In the genomic region with DNA sequence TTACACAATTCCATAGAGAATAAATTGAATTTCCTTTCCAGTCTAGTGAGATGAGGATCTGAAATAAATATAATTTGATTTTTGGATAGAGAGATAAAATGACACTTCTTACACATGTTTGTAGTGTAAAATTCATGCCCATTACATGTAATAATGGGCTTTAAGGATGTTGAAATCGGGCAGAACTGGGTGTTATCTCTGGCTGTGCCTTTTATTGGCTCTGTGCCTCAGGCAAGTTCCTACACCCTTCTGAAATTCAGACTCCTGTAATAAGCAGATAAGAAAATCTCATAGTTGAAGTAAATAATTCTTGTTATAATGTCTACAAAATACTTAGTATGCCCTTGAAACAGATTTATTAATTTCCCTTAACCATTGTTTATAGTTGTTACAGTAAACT, we compare ENCODE assay signal across 22 cellular contexts.
"Had no signal": no experiment of that assay in that cellular context is flagged by ENCODE, and none has a peak within 500 bp of the region (broad histone marks: within the 10 kb centered on the region; RNA-seq: fewer than 3 reads in every experiment).

No MANE protein-coding gene starts in this region.

- H3K9me3 ChIP-seq: ascending aorta, esophagus muscularis mucosa, left ventricle myocardium inferior, pancreas, prostate gland, sigmoid colon, stomach, thyroid gland, upper lobe of right lung had no signal

- H3K27me3 ChIP-seq: ascending aorta, esophagus muscularis mucosa, pancreas, sigmoid colon, stomach, thyroid gland, upper lobe of right lung had no signal

- H3K4me1 ChIP-seq: ascending aorta, left ventricle myocardium inferior, pancreas, prostate gland, stomach, thyroid gland, upper lobe of right lung had no signal

- ATAC-seq: activated T-cell treated with anti-CD3 and anti-CD28 coated beads, Interleukin-2, amount 50 U/mL, for 72 hours; effector memory CD8-positive, alpha-beta T cell; pancreas; stimulated activated naive B cell treated with anti-CD40 and anti-IgM and Interleukin-4, amounts not matched to agents 10 μg/mL and 1 μg/mL and 100 μg/mL, for 72 hours; upper lobe of right lung had no signal

- H3K4me3 ChIP-seq: ascending aorta, esophagus muscularis mucosa, left ventricle myocardium inferior, lung, pancreas, prostate gland, sigmoid colon, stomach, thyroid gland, upper lobe of right lung had no signal

- DNase-seq: activated CD4-positive, alpha-beta T cell treated with anti-CD3 and anti-CD28 coated beads for 4 hours; activated CD4-positive, alpha-beta T cell treated with anti-CD3 and anti-CD28 coated beads, Interleukin-2, amount 50 U/mL, for 4 hours; activated naive CD4-positive, alpha-beta T cell treated with Interleukin-2 at 50 U/mL for 16 hours; activated T-cell treated with anti-CD3 and anti-CD28 coated beads for 4 hours; activated T-cell treated with anti-CD3 and anti-CD28 coated beads, Interleukin-2, amount 50 U/mL, for 72 hours; cortex of kidney; effector memory CD8-positive, alpha-beta T cell; left ventricle myocardium inferior; nucleus accumbens; pancreas; retina; sigmoid colon; small intestine; stimulated activated naive B cell treated with anti-CD40 and anti-IgM and Interleukin-4, amounts not matched to agents 10 μg/mL and 1 μg/mL and 100 μg/mL, for 72 hours; stomach; thyroid gland; upper lobe of right lung had no signal

- H3K27ac ChIP-seq: ascending aorta, esophagus muscularis mucosa, left ventricle myocardium inferior, pancreas, prostate gland, sigmoid colon, stomach, thyroid gland, upper lobe of right lung, VCaP had no signal

- H3K36me3 ChIP-seq: ascending aorta, esophagus muscularis mucosa, left ventricle myocardium inferior, pancreas, prostate gland, sigmoid colon, stomach, thyroid gland, upper lobe of right lung had no signal
